Comparison of ENCODE assay signal across 18 cellular contexts in genomic region chr2:15944325-15945017, GRCh38. TPM values are rescaled to one million over a fixed set of nuclear protein-coding genes. Genes with fewer than 3 reads are reported as not detected.
DNase-seq lines count a peak whose midpoint lies in the region; ATAC-seq, FAIRE-seq and TF ChIP-seq lines count a peak whose summit lies in the region.
"Had no signal": no experiment of that assay in that cellular context is flagged by ENCODE, and none has a peak within 500 bp of the region (broad histone marks: within the 10 kb centered on the region; RNA-seq: fewer than 3 reads in every experiment).

No MANE protein-coding gene starts in this region.

- H3K4me3 Mint-ChIP-seq in brain (peak overlapping the region; percentile 88 to 95 (median 91)), type B pancreatic cell (peak overlapping the region; percentile 92)
- H3K4me3 Mint-ChIP-seq: activated CD4-positive, alpha-beta T cell treated with anti-CD3 and anti-CD28 coated beads, Interleukin-2, amount 10 ng/mL, durations not matched to agents 7 days and 5 days; activated naive CD8-positive, alpha-beta T cell treated with anti-CD3 and anti-CD28 coated beads, Interleukin-2, amount 50 U/mL, for 24 hours; central memory CD8-positive, alpha-beta T cell had no signal

- no TSS peak for BruUV-seq in HepG2 (replicated peaks; lab: Mats Ljungman, UMichigan)

- intact Hi-C loops in heart right ventricle (cut with DNase I) (loop anchor here in 9 of 10 donors (5.0 to 10.0 kb wide), 12 partner anchors 273 to 813 kb away; no protein-coding TSS in a partner anchor), Right ventricle myocardium superior (cut with DNase I) (loop anchor here (10.0 kb wide), 1 partner anchor 660 kb away; no protein-coding TSS in a partner anchor), HepG2 (cut with micrococcal nuclease; ENCODE audit: unreplicated experiment) (loop anchor here (5.0 kb wide), 1 partner anchor 148 kb away; no protein-coding TSS in a partner anchor)

- peak overlapping the region; percentile 15 for H3K56ac ChIP-seq in mesendoderm (ENCODE audit: low read length)

- TF ChIP-seq EP300 in HepG2 (IDR thresholded peaks at IDR 0.05; ENCODE audit: low read depth in 2 of 2, low read length in 2 of 2) (no peak), HepG2 (CRISPR knock-in tag; IDR thresholded peaks at IDR 0.05; ENCODE audit: borderline replicate concordance) (no peak)

- peaks cover 54% of the 10 kb centered on the region for H3K36me3 Mint-ChIP-seq in brain
- peaks cover 44% of the 10 kb centered on the region for H3K36me3 Mint-ChIP-seq in type B pancreatic cell

- no peaks in the 10 kb centered on the region; the same call in 1 of the 2 replicates for H4K20me1 ChIP-seq in HepG2 (ENCODE audit: insufficient read depth, low read length)

- peak overlapping the region; percentile 82 to 99 (median 97) for H3K27ac Mint-ChIP-seq in brain
- no peak overlapping the region for H3K27ac Mint-ChIP-seq in type B pancreatic cell
- H3K27ac Mint-ChIP-seq: activated CD4-positive, alpha-beta T cell treated with anti-CD3 and anti-CD28 coated beads, Interleukin-2, amount 10 ng/mL, durations not matched to agents 7 days and 5 days; activated naive CD8-positive, alpha-beta T cell treated with anti-CD3 and anti-CD28 coated beads, Interleukin-2, amount 50 U/mL, for 24 hours had no signal

- no peak overlapping the region for H2BK15ac ChIP-seq in mesendoderm (replicated peaks; ENCODE audit: low read depth)

- no peaks in the 10 kb centered on the region for H3K9me3 ChIP-seq in heart right ventricle
- H3K9me3 ChIP-seq in HepG2 (ENCODE audit: low read length): no peaks in the 10 kb centered on the region
- H3K9me3 ChIP-seq: gastrocnemius medialis, thoracic aorta had no signal

- H4K5ac ChIP-seq in mesendoderm (ENCODE audit: low read length): no peak overlapping the region

- H3K4ac ChIP-seq in mesendoderm (ENCODE audit: low read depth, low read length): no peak overlapping the region

- FAIRE-seq in HepG2 (lab: Jason Lieb, UNC): no peak
- FAIRE-seq in urothelium cell line (lab: Jason Lieb, UNC): no peak

- H3K4me3 ChIP-seq in heart right ventricle (peak overlapping the region in 6 of 10 donors; percentile 57 to 75 (median 63)), mesendoderm (ENCODE audit: low read length) (no peak overlapping the region), HepG2 (replicated peaks in 1 of 3; ENCODE audit: insufficient read depth in 1 of 3, low read depth in 2 of 3, low read length in 3 of 3) (no peak overlapping the region)
- H3K4me3 ChIP-seq: thoracic aorta had no signal

- WGBS in heart right ventricle, 2 donors: 60 to 67% methylated on average over 4 of the region's 4 CpGs
- WGBS in mesendoderm (ENCODE audit: extremely low coverage, insufficient coverage, low lambda C conversion rate): no CpG with 5 or more reads among the region's 4 CpGs
- 55% methylated on average over 4 of the region's 4 CpGs for WGBS in HepG2 (ENCODE audit: low lambda C conversion rate)

- H3K79me2 ChIP-seq in mesendoderm (ENCODE audit: control insufficient read depth, insufficient read depth, low read length): peaks cover 56% of the 10 kb centered on the region
- no peaks in the 10 kb centered on the region for H3K79me2 ChIP-seq in HepG2 (ENCODE audit: insufficient read depth, low read length)

- TF ChIP-seq POLR2A in HepG2 (IDR thresholded peaks at IDR 0.05; ENCODE audit: insufficient read depth in 1 of 2, low read depth in 2 of 2, low read length in 2 of 2): no peak

- H3K27ac ChIP-seq in heart right ventricle (peak overlapping the region in 1 of 10 donors; percentile 70), mesendoderm (ENCODE audit: low read depth, low read length) (no peak overlapping the region), HepG2 (ENCODE audit: extremely low read length, insufficient read depth, low read length) (no peak overlapping the region)
- H3K27ac ChIP-seq: gastrocnemius medialis, thoracic aorta had no signal

- H2AFZ ChIP-seq in HepG2 (ENCODE audit: low read length): no peak overlapping the region

- H3K27me3 Mint-ChIP-seq in brain: peaks cover 19% of the 10 kb centered on the region
- H3K27me3 Mint-ChIP-seq in type B pancreatic cell: no peaks in the 10 kb centered on the region

- TF ChIP-seq RAD21 in HepG2 (CRISPR knock-in tag; IDR thresholded peaks at IDR 0.05): no peak

- POLR2A ChIA-PET in HepG2 (lab: Yijun Ruan, JAX): no interaction called here

- in situ Hi-C loops in HepG2 (cut with HindIII; ENCODE audit: extremely low pct_ligation_motif_present, low pct_unique_long_range_greater_than_20kb): loop anchor here (5.0 to 10.0 kb wide), 3 partner anchors 273 to 540 kb away; no protein-coding TSS in a partner anchor

- TF ChIP-seq CTCF in heart right ventricle (IDR thresholded peaks at IDR 0.05) (no peak), brain (conservative IDR thresholded peaks at IDR 0.05) (no peak), type B pancreatic cell (conservative IDR thresholded peaks at IDR 0.05) (no peak), HepG2 (CRISPR knock-in tag; IDR thresholded peaks at IDR 0.05) (no peak)

- H3K4me1 ChIP-seq in heart right ventricle (peaks cover 4 to 48% (median 41%) of the 10 kb centered on the region in 9 donors), mesendoderm (ENCODE audit: control insufficient read depth, low read depth, low read length) (peaks cover 2% of the 10 kb centered on the region), HepG2 (ENCODE audit: insufficient read depth, low read length) (peaks cover 11% of the 10 kb centered on the region; the same call in 1 of the 2 replicates)

- peaks cover 12% of the 10 kb centered on the region for H3K79me1 ChIP-seq in mesendoderm (ENCODE audit: low read length)

- H2BK120ac ChIP-seq in mesendoderm (ENCODE audit: low read depth, low read length): no peak overlapping the region

- H3K9ac ChIP-seq in mesendoderm (ENCODE audit: low read length) (peak overlapping the region; percentile 40), HepG2 (ENCODE audit: insufficient read depth, low read depth, low read length) (no peak overlapping the region)

- peak overlapping the region; percentile 9 for H3K4me2 ChIP-seq in mesendoderm (ENCODE audit: low read length)
- H3K4me2 ChIP-seq in HepG2 (ENCODE audit: low read depth, low read length): no peak overlapping the region

- CTCF ChIA-PET in HepG2 (lab: Yijun Ruan, JAX; ENCODE audit: low intra/inter-chr PET ratio, low total read pairs): interaction anchor here (0.9 kb wide), 1 partner anchor 338 kb away, joined by 3 read pairs; no protein-coding TSS in a partner anchor

- H2AK5ac ChIP-seq in mesendoderm (ENCODE audit: low read length): no peak overlapping the region

- ATAC-seq in heart right ventricle (no peak), Right ventricle myocardium superior (ENCODE audit: poor library complexity) (no peak), GM19452 (IDR thresholded peaks at IDR 0.05; ENCODE audit: unreplicated experiment) (no peak), HepG2 (no peak)
- ATAC-seq: activated naive CD8-positive, alpha-beta T cell treated with anti-CD3 and anti-CD28 coated beads, Interleukin-2, amount 50 U/mL, for 24 hours had no signal

- H3K23ac ChIP-seq in mesendoderm (ENCODE audit: low read length): no peak overlapping the region

- no peak for DNase-seq in heart right ventricle
- no peak for DNase-seq in Right ventricle myocardium superior
- no peak for DNase-seq in mesendoderm
- DNase-seq in type B pancreatic cell (ENCODE audit: extremely low spot score, unreplicated experiment): no peak
- no peak for DNase-seq in HepG2 (ENCODE audit: low spot score)
- no peak for DNase-seq in urothelium cell line (ENCODE audit: low spot score)
- DNase-seq: activated CD4-positive, alpha-beta T cell treated with anti-CD3 and anti-CD28 coated beads, Interleukin-2, amount 10 ng/mL, durations not matched to agents 7 days and 5 days; activated naive CD8-positive, alpha-beta T cell treated with anti-CD3 and anti-CD28 coated beads, Interleukin-2, amount 50 U/mL, for 24 hours; gastrocnemius medialis; NCI-H2107; retina; SIG-M5; stimulated activated CD8-positive, alpha-beta memory T cell treated with anti-CD3 and anti-CD28 coated beads, Interleukin-4, amount 100 ng/mL, for 48 hours had no signal

- no peak overlapping the region for H3K18ac ChIP-seq in mesendoderm (ENCODE audit: low read length)

- peaks cover 35% of the 10 kb centered on the region for H3K4me1 Mint-ChIP-seq in brain
- H3K4me1 Mint-ChIP-seq in type B pancreatic cell (ENCODE audit: unreplicated experiment): peaks cover 19% of the 10 kb centered on the region
- H3K4me1 Mint-ChIP-seq: central memory CD8-positive, alpha-beta T cell had no signal

- H3K36me3 ChIP-seq in heart right ventricle: peaks cover 0 to 22% (median 0%) of the 10 kb centered on the region in 9 donors
- H3K36me3 ChIP-seq in mesendoderm (ENCODE audit: control insufficient read depth, insufficient read depth, low read length): peaks cover 5% of the 10 kb centered on the region
- H3K36me3 ChIP-seq in HepG2 (replicated peaks in 1 of 2; ENCODE audit: control insufficient read depth in 1 of 2, insufficient read depth in 2 of 2, low read length in 2 of 2): no peaks in the 10 kb centered on the region
- H3K36me3 ChIP-seq: gastrocnemius medialis, thoracic aorta had no signal

- peaks cover 0 to 51% (median 20%) of the 10 kb centered on the region in 7 donors for H3K27me3 ChIP-seq in heart right ventricle
- H3K27me3 ChIP-seq in mesendoderm (ENCODE audit: insufficient read depth, low read length, poor library complexity): no peaks in the 10 kb centered on the region
- H3K27me3 ChIP-seq in HepG2 (ENCODE audit: control insufficient read depth in 1 of 2, insufficient read depth in 2 of 2, low read length in 2 of 2): peaks cover 23 to 44% of the 10 kb centered on the region in 2 experiments

- H3K9me3 Mint-ChIP-seq in brain (no peaks in the 10 kb centered on the region), type B pancreatic cell (no peaks in the 10 kb centered on the region)
- H3K9me3 Mint-ChIP-seq: activated CD4-positive, alpha-beta T cell treated with anti-CD3 and anti-CD28 coated beads, Interleukin-2, amount 10 ng/mL, durations not matched to agents 7 days and 5 days; activated naive CD8-positive, alpha-beta T cell treated with anti-CD3 and anti-CD28 coated beads, Interleukin-2, amount 50 U/mL, for 24 hours; central memory CD8-positive, alpha-beta T cell had no signal

- H4K8ac ChIP-seq in mesendoderm (ENCODE audit: low read depth, low read length): no peak overlapping the region

- no peak overlapping the region for H2BK5ac ChIP-seq in mesendoderm (ENCODE audit: low read length)

RNA-seq across cellular contexts. Expression of gene MYCN, which starts 4.1 kb away (rescaled TPM):
- total RNA-seq in heart right ventricle (1 to 10 TPM in 2 of 10 donors, under 1 TPM in 8; 0.14 to 1.4 (median 0.61) TPM), Right ventricle myocardium superior (0.24 TPM), type B pancreatic cell (ENCODE audit: low replicate concordance) (24.6 and 68.3 TPM in 2 replicates), HepG2 (2016; rRNA removed; fragmentation: Illumina TruSeq; extraction: Trizol) (not detected in 2 replicates)
- polyA plus RNA-seq in heart right ventricle (under 1 TPM; 0.35 to 0.37 TPM), brain (ENCODE audit: insufficient read depth, low read depth, low replicate concordance) (12.0 TPM), HepG2 (2011; rRNA removed) (not detected in 2 replicates)
- polyA plus RNA-seq in mesendoderm (2013, experiment 1 of 2): 26.6 TPM
- 29.1 TPM for polyA plus RNA-seq in mesendoderm (2013, experiment 2 of 2)
- total RNA-seq in HepG2 (2016; cell fraction: cytosol; rRNA removed; fragmentation: Illumina TruSeq; extraction: Trizol; ENCODE audit: low read depth): not detected in 2 replicates
- total RNA-seq in HepG2 (2016; cell fraction: insoluble cytoplasmic fraction; rRNA removed; fragmentation: Illumina TruSeq; extraction: Trizol): not detected in 2 replicates
- not detected in 2 replicates for total RNA-seq in HepG2 (2016; cell fraction: membrane; rRNA removed; fragmentation: Illumina TruSeq; extraction: Trizol)
- total RNA-seq in HepG2 (2016; cell fraction: nucleus; rRNA removed; fragmentation: Illumina TruSeq; extraction: Trizol): not detected in 2 replicates
- not detected in 2 replicates for polyA plus RNA-seq in HepG2 (2011; cell fraction: cytosol; rRNA removed)
- polyA plus RNA-seq in HepG2 (2011; cell fraction: nucleus; rRNA removed): not detected in 2 replicates
- not detected in 2 replicates for polyA plus RNA-seq in HepG2 (2012)
- not detected in 2 replicates for polyA plus RNA-seq in HepG2 (2016; cell fraction: cytosol; fragmentation: Illumina TruSeq; extraction: Trizol; ENCODE audit: low read depth)
- polyA plus RNA-seq in HepG2 (2016; cell fraction: insoluble cytoplasmic fraction; fragmentation: Illumina TruSeq; extraction: Trizol; ENCODE audit: low read depth): not detected in 2 replicates
- polyA plus RNA-seq in HepG2 (2016; cell fraction: membrane; fragmentation: Illumina TruSeq; extraction: Trizol; ENCODE audit: low read depth): not detected in 2 replicates
- polyA plus RNA-seq in HepG2 (2016; cell fraction: nucleus; fragmentation: Illumina TruSeq; extraction: Trizol; ENCODE audit: insufficient read depth, low read depth): not detected in 2 replicates
- polyA minus RNA-seq in HepG2 (2011; rRNA and poly(A)+ RNA removed; ENCODE audit: low replicate concordance): not detected in 2 replicates
- polyA minus RNA-seq in HepG2 (2011; cell fraction: cytosol; rRNA and poly(A)+ RNA removed): not detected in 2 replicates
- not detected in 2 replicates for polyA minus RNA-seq in HepG2 (2011; cell fraction: nucleus; rRNA and poly(A)+ RNA removed)
- total RNA-seq: activated CD4-positive, alpha-beta T cell treated with anti-CD3 and anti-CD28 coated beads, Interleukin-2, amount 10 ng/mL, durations not matched to agents 7 days and 5 days; HT-29 had no signal

Comparison
In these comparisons a context has a peak if more than half of its experiments do, and no peak if none do; other contexts are left out.
1. H3K4me3 ChIP-seq: peak in heart right ventricle (6 of 10); none in mesendoderm (single experiment) and HepG2 (0 of 3).
2. RNA of gene MYCN, which starts 4.1 kb away (total RNA-seq): 24.6 to 68.3 TPM in type B pancreatic cell; 0.14 to 1.4 TPM in heart right ventricle, 0.24 TPM in Right ventricle myocardium superior (single experiment) and not detected in HepG2; every median in the first group is over 10 times any median in the second.